37 cellular contexts compared by ENCODE assay signal in genomic region chr20:59051666-59052065, GRCh38. TPM values are rescaled to one million over a fixed set of nuclear protein-coding genes. Genes with fewer than 3 reads are reported as not detected.
"Had no signal": no experiment of that assay in that cellular context is flagged by ENCODE, and none has a peak within 500 bp of the region (broad histone marks: within the 10 kb centered on the region; RNA-seq: fewer than 3 reads in every experiment).

No MANE protein-coding gene starts in this region.

- H3K4me3 ChIP-seq: gastroesophageal sphincter, pancreas, psoas muscle, sigmoid colon, smooth muscle cell, suprapubic skin, tibial artery had no signal

- H3K4me1 Mint-ChIP-seq: immature natural killer cell had no signal

- H3K36me3 Mint-ChIP-seq: activated CD4-positive, alpha-beta memory T cell treated with anti-CD3 and anti-CD28 coated beads for 36 hours; activated naive CD4-positive, alpha-beta T cell treated with anti-CD3 and anti-CD28 coated beads, Interleukin-2, amount 10 ng/mL, durations not matched to agents 7 days and 5 days; activated naive CD8-positive, alpha-beta T cell treated with anti-CD3 and anti-CD28 coated beads, Interleukin-2, amount 10 ng/mL, durations not matched to agents 7 days and 5 days; immature natural killer cell; mesothelial cell of epicardium; naive B cell; stimulated activated naive B cell treated with anti-CD40 and anti-IgM and Interleukin-4, amounts not matched to agents 10 μg/mL and 1 μg/mL and 100 μg/mL, for 72 hours had no signal

- H3K4me1 ChIP-seq: gastroesophageal sphincter, pancreas, psoas muscle, sigmoid colon, suprapubic skin, tibial artery had no signal

- H3K9me3 Mint-ChIP-seq: activated CD4-positive, alpha-beta memory T cell treated with anti-CD3 and anti-CD28 coated beads for 36 hours; activated naive CD4-positive, alpha-beta T cell treated with anti-CD3 and anti-CD28 coated beads, Interleukin-2, amount 10 ng/mL, durations not matched to agents 7 days and 5 days; activated naive CD8-positive, alpha-beta T cell treated with anti-CD3 and anti-CD28 coated beads, Interleukin-2, amount 10 ng/mL, durations not matched to agents 7 days and 5 days; activated T-cell treated with anti-CD3 and anti-CD28 coated beads, Interleukin-2, amount 50 U/mL, for 24 hours; immature natural killer cell; stimulated activated naive B cell treated with anti-CD40 and anti-IgM and Interleukin-4, amounts not matched to agents 10 μg/mL and 1 μg/mL and 100 μg/mL, for 72 hours; T-helper 2 cell treated with Interferon-gamma antibody and Interleukin-4, amounts not matched to agents 5 μg/mL and 100 μg/mL, for 36 hours had no signal

- FAIRE-seq: astrocyte, endothelial cell of umbilical vein, kidney, pancreas had no signal

- ATAC-seq: gastroesophageal sphincter; left colon; pancreas; psoas muscle; stimulated activated naive B cell treated with anti-CD40 and anti-IgM and Interleukin-4, amounts not matched to agents 10 μg/mL and 1 μg/mL and 100 μg/mL, for 72 hours had no signal

- H3K27ac ChIP-seq: brain microvascular endothelial cell, gastroesophageal sphincter, pancreas, psoas muscle, sigmoid colon, suprapubic skin, tibial artery had no signal

- H3K27ac Mint-ChIP-seq: activated CD4-positive, alpha-beta memory T cell treated with anti-CD3 and anti-CD28 coated beads for 36 hours; activated naive CD4-positive, alpha-beta T cell treated with anti-CD3 and anti-CD28 coated beads, Interleukin-2, amount 10 ng/mL, durations not matched to agents 7 days and 5 days; activated naive CD8-positive, alpha-beta T cell treated with anti-CD3 and anti-CD28 coated beads, Interleukin-2, amount 10 ng/mL, durations not matched to agents 7 days and 5 days; activated T-cell treated with anti-CD3 and anti-CD28 coated beads, Interleukin-2, amount 50 U/mL, for 24 hours; immature natural killer cell; mesothelial cell of epicardium; stimulated activated naive B cell treated with anti-CD40 and anti-IgM and Interleukin-4, amounts not matched to agents 10 μg/mL and 1 μg/mL and 100 μg/mL, for 72 hours; T-helper 2 cell treated with Interferon-gamma antibody and Interleukin-4, amounts not matched to agents 5 μg/mL and 100 μg/mL, for 36 hours had no signal

- DNase-seq: activated CD4-positive, alpha-beta memory T cell treated with anti-CD3 and anti-CD28 coated beads for 36 hours; activated CD4-positive, alpha-beta T cell treated with anti-CD3 and anti-CD28 coated beads for 48 hours; activated CD8-positive, alpha-beta memory T cell treated with anti-CD3 and anti-CD28 coated beads, Interleukin-2, amount 50 U/mL, for 48 hours; activated gamma-delta T cell; activated naive CD4-positive, alpha-beta T cell treated with anti-CD3 and anti-CD28 coated beads, Interleukin-2, amount 10 ng/mL, durations not matched to agents 7 days and 5 days; activated naive CD8-positive, alpha-beta T cell treated with anti-CD3 and anti-CD28 coated beads, Interleukin-2, amount 10 ng/mL, durations not matched to agents 7 days and 5 days; activated T-cell treated with anti-CD3 and anti-CD28 coated beads, Interleukin-2, amount 50 U/mL, for 24 hours; brain microvascular endothelial cell; cortex of kidney; head of caudate nucleus; hypothalamus; immature natural killer cell; kidney; left colon; naive B cell; nucleus accumbens; pancreas; psoas muscle; sigmoid colon; stimulated activated CD4-positive, alpha-beta T cell treated with anti-CD3 and anti-CD28 coated beads, Interleukin-1b, Interleukin-23, amount 100 ng/mL, for 48 hours; stimulated activated CD4-positive, alpha-beta T cell treated with anti-CD3 and anti-CD28 coated beads, Interleukin-4, amount 100 ng/mL, for 4 hours; stimulated activated CD8-positive, alpha-beta memory T cell treated with anti-CD3 and anti-CD28 coated beads, Interleukin-4, amount 100 ng/mL, for 48 hours; stimulated activated naive B cell treated with anti-CD40 and anti-IgM and Interleukin-4, amounts not matched to agents 10 μg/mL and 1 μg/mL and 100 μg/mL, for 72 hours; tibial artery had no signal

- H3K4me2 ChIP-seq: smooth muscle cell had no signal

- H3K9me3 ChIP-seq: gastroesophageal sphincter, pancreas, sigmoid colon, suprapubic skin, tibial artery had no signal

- H3K27me3 ChIP-seq: pancreas had no signal

- H3K4me3 Mint-ChIP-seq: activated CD4-positive, alpha-beta memory T cell treated with anti-CD3 and anti-CD28 coated beads for 36 hours; activated naive CD4-positive, alpha-beta T cell treated with anti-CD3 and anti-CD28 coated beads, Interleukin-2, amount 10 ng/mL, durations not matched to agents 7 days and 5 days; activated naive CD8-positive, alpha-beta T cell treated with anti-CD3 and anti-CD28 coated beads, Interleukin-2, amount 10 ng/mL, durations not matched to agents 7 days and 5 days; activated T-cell treated with anti-CD3 and anti-CD28 coated beads, Interleukin-2, amount 50 U/mL, for 24 hours; immature natural killer cell; mesothelial cell of epicardium; naive B cell; stimulated activated naive B cell treated with anti-CD40 and anti-IgM and Interleukin-4, amounts not matched to agents 10 μg/mL and 1 μg/mL and 100 μg/mL, for 72 hours; T-helper 2 cell treated with Interferon-gamma antibody and Interleukin-4, amounts not matched to agents 5 μg/mL and 100 μg/mL, for 36 hours had no signal

- H3K36me3 ChIP-seq: brain microvascular endothelial cell, gastroesophageal sphincter, pancreas, sigmoid colon, suprapubic skin, tibial artery had no signal

RNA-seq across cellular contexts. Expression of gene TUBB1, which starts 32.4 kb away (rescaled TPM):
- total RNA-seq: activated CD4-positive, alpha-beta memory T cell treated with anti-CD3 and anti-CD28 coated beads for 36 hours; activated CD8-positive, alpha-beta memory T cell treated with anti-CD3 and anti-CD28 coated beads for 36 hours; activated naive CD8-positive, alpha-beta T cell treated with anti-CD3 and anti-CD28 coated beads, Interleukin-2, amount 10 ng/mL, durations not matched to agents 7 days and 5 days; astrocyte; chondrocyte; endothelial cell of umbilical vein; fibroblast of villous mesenchyme; kidney; left colon; mesothelial cell of epicardium; ureter had no signal
- polyA plus RNA-seq: fibroblast of lung, neural cell, smooth muscle cell had no signal
